Comparison of ENCODE assay signal across 11 cellular contexts in genomic region chr3:30124435-30125390, GRCh38.
DNase-seq lines count a peak whose midpoint lies in the region; ATAC-seq and TF ChIP-seq lines count a peak whose summit lies in the region.
"Had no signal": no experiment of that assay in that cellular context is flagged by ENCODE, and none has a peak within 500 bp of the region (broad histone marks: within the 10 kb centered on the region; RNA-seq: fewer than 3 reads in every experiment).

No MANE protein-coding gene starts in this region.

- H3K9ac ChIP-seq in mammary epithelial cell (ENCODE audit: insufficient read depth, low read length) = no peak overlapping the region
- H3K9ac ChIP-seq in smooth muscle cell (ENCODE audit: low read depth) = no peak overlapping the region

- no peak for TF ChIP-seq CTCF in mammary epithelial cell (conservative IDR thresholded peaks at IDR 0.05 in 1 of 2, IDR thresholded peaks at IDR 0.05 in 1 of 2; ENCODE audit: extremely low read depth in 1 of 2, insufficient read depth in 1 of 2, low read depth in 1 of 2, low read length in 2 of 2)
- TF ChIP-seq CTCF in lung (IDR thresholded peaks at IDR 0.05; ENCODE audit: control extremely low read depth, extremely low read depth) = no peak
- TF ChIP-seq CTCF in GM13976 (IDR thresholded peaks at IDR 0.05; ENCODE audit: borderline replicate concordance, control extremely low read depth, extremely low read depth, insufficient read depth, missing control alignments) = no peak
- no peak for TF ChIP-seq CTCF in smooth muscle cell (IDR thresholded peaks at IDR 0.05; ENCODE audit: borderline replicate concordance, insufficient read depth, poor library complexity, severe bottlenecking)

- in situ Hi-C loops in mammary epithelial cell (cut with MboI; ENCODE audit: low sequenced_read_pairs in 2 of 2) (loop anchor here in 1 of 2 donors (25.0 kb wide), 1 partner anchor 563 kb away; no protein-coding TSS in a partner anchor), GM13976 (cut with MboI; ENCODE audit: low sequenced_read_pairs, unreplicated experiment) (no loop called here)

- DNase-seq in ELF-1 (ENCODE audit: low read depth, low spot score) (peak; percentile 6), LoVo (ENCODE audit: low spot score) (peak; percentile 29), mammary epithelial cell (peak; percentile 83), lung (ENCODE audit: low spot score) (peak; percentile 52), GM13976 (ENCODE audit: low spot score) (no peak), smooth muscle cell (lab: John Stamatoyannopoulos, UW; ENCODE audit: unreplicated experiment) (no peak)
- no peak for DNase-seq in activated effector memory CD4-positive, alpha-beta T cell treated with anti-CD3 and anti-CD28 coated beads, Interleukin-2, amount 50 U/mL, for 16 hours
- DNase-seq: activated T-cell treated with anti-CD3 and anti-CD28 coated beads, Interleukin-2, amount 50 U/mL, for 1 hour; central memory CD4-positive, alpha-beta T cell; NCI-H1436 treated with DMSO at 0.1 percent for 48 hours; stimulated activated naive CD4-positive, alpha-beta T cell treated with Interleukin-2 at 50 U/mL for 16 hours had no signal

- no peaks in the 10 kb centered on the region for H3K27me3 ChIP-seq in mammary epithelial cell (ENCODE audit: insufficient read depth, low read length)
- no peaks in the 10 kb centered on the region for H3K27me3 ChIP-seq in lung (ENCODE audit: control insufficient read depth, insufficient read depth)
- H3K27me3 ChIP-seq in smooth muscle cell (ENCODE audit: low read depth) = no peaks in the 10 kb centered on the region

- peak overlapping the region; percentile 9 for H2AFZ ChIP-seq in mammary epithelial cell (ENCODE audit: low read depth, low read length)
- no peak overlapping the region for H2AFZ ChIP-seq in smooth muscle cell (ENCODE audit: low read depth)

- no peaks in the 10 kb centered on the region for H3F3A ChIP-seq in smooth muscle cell (ENCODE audit: low read depth)

- H3K36me3 ChIP-seq in mammary epithelial cell (ENCODE audit: insufficient read depth, low read length) (no peaks in the 10 kb centered on the region), lung (ENCODE audit: control insufficient read depth in 2 of 2, insufficient read depth in 2 of 2, low read length in 2 of 2) (no peaks in the 10 kb centered on the region), smooth muscle cell (ENCODE audit: low read depth) (no peaks in the 10 kb centered on the region)

- H3K4me1 ChIP-seq in mammary epithelial cell (ENCODE audit: insufficient read depth, low read length) (no peaks in the 10 kb centered on the region), lung (ENCODE audit: control insufficient read depth in 2 of 2, insufficient read depth in 2 of 2, low read length in 2 of 2) (peaks cover 0 to 2% of the 10 kb centered on the region in 2 donors), smooth muscle cell (ENCODE audit: low read depth) (peaks cover 7% of the 10 kb centered on the region)

- H4K20me1 ChIP-seq in mammary epithelial cell (ENCODE audit: insufficient read depth, low read length) (no peaks in the 10 kb centered on the region), smooth muscle cell (ENCODE audit: low read depth) (no peaks in the 10 kb centered on the region)

- intact Hi-C loops in mammary epithelial cell (cut with micrococcal nuclease) = no loop called here

- H3K4me3 ChIP-seq in mammary epithelial cell (replicated peaks in 1 of 3; ENCODE audit: insufficient read depth in 1 of 3, low read depth in 2 of 3, low read length in 3 of 3) = no peak overlapping the region
- H3K4me3 ChIP-seq in lung = no peak overlapping the region
- no peak overlapping the region for H3K4me3 ChIP-seq in smooth muscle cell

- CTCF ChIA-PET in mammary epithelial cell (lab: Charles Lee; ENCODE audit: low non-redundant PET) = interaction anchor here (0.7 kb wide), 1 partner anchor 74 kb away, joined by 3 read pairs; no protein-coding TSS in a partner anchor

- no peak overlapping the region for H3K27ac ChIP-seq in mammary epithelial cell (ENCODE audit: insufficient read depth, low read depth, low read length)
- no peak overlapping the region for H3K27ac ChIP-seq in lung (ENCODE audit: low read depth in 1 of 2, low read length in 1 of 2)
- H3K27ac ChIP-seq in smooth muscle cell (ENCODE audit: low read depth) = no peak overlapping the region

- BruUV-seq in mammary epithelial cell (replicated peaks; lab: Mats Ljungman, UMichigan) = no TSS peak

- H3K4me2 ChIP-seq in mammary epithelial cell (ENCODE audit: insufficient read depth, low read depth, low read length) (no peak overlapping the region), smooth muscle cell (no peak overlapping the region)

- WGBS in mammary epithelial cell (ENCODE audit: low coverage, missing lambda C conversion rate) = 50% methylated on average over 2 of the region's 2 CpGs
- WGBS in lung, 2 donors = 78 to 91% methylated on average over 2 of the region's 2 CpGs
- WGBS in smooth muscle cell (ENCODE audit: low lambda C conversion rate) = 64% methylated on average over 2 of the region's 2 CpGs

- H3K79me2 ChIP-seq in mammary epithelial cell (ENCODE audit: insufficient read depth, low read length) (no peaks in the 10 kb centered on the region), smooth muscle cell (ENCODE audit: low read depth) (no peaks in the 10 kb centered on the region)

- H3K9me3 ChIP-seq in mammary epithelial cell (replicated peaks; ENCODE audit: insufficient read depth, low read length) = no peaks in the 10 kb centered on the region
- H3K9me3 ChIP-seq in lung (ENCODE audit: control insufficient read depth in 2 of 2, insufficient read depth in 1 of 2, low read length in 1 of 2) = peaks cover 0 to 2% of the 10 kb centered on the region in 2 donors
- H3K9me3 ChIP-seq in smooth muscle cell (replicated peaks; ENCODE audit: low read depth) = no peaks in the 10 kb centered on the region

- no peak for ATAC-seq in lung (ENCODE audit: insufficient read depth, low FRiP score)

- dilution Hi-C loops in mammary epithelial cell (cut with HindIII; ENCODE audit: low sequenced_read_pairs) = no loop called here

Comparison
In these comparisons a context has a peak if more than half of its experiments do, and no peak if none do; other contexts are left out.
1. DNase-seq: peak in ELF-1 (single experiment), LoVo (single experiment), mammary epithelial cell (single experiment) and lung (single experiment); none in GM13976 (single experiment), smooth muscle cell (single experiment) and activated effector memory CD4-positive, alpha-beta T cell treated with anti-CD3 and anti-CD28 coated beads, Interleukin-2, amount 50 U/mL, for 16 hours (single experiment).